Comparison of ENCODE assay signal across 18 cellular contexts in the genomic region with DNA sequence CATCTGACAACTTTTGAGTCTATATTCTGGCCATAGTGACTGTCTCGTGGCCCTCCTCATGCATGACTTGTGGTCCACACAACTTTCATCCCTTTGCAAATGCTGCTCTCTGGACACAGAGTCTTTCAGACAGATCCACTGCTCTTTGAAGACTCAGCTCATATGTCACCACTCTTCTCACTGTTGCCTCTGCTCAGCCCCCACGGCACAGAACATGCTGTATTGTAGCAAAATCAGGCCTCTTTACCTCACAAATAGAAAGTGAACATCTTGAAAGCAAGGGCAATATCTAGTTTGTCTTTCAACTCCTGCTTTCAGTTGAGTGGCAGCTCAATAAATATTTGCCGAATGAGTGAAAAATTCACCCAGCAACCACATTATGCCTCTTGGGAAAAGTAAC.
"Had no signal": no experiment of that assay in that cellular context is flagged by ENCODE, and none has a peak within 500 bp of the region (broad histone marks: within the 10 kb centered on the region; RNA-seq: fewer than 3 reads in every experiment).

No MANE protein-coding gene starts in this region.

- H3K4me2 ChIP-seq: smooth muscle cell had no signal

- H3K27me3 ChIP-seq: heart right ventricle, ovary, suprapubic skin, thyroid gland, uterus had no signal

- ATAC-seq: esophagus mucosa; heart right ventricle; left lobe of liver; mucosa of descending colon; naive thymus-derived CD8-positive, alpha-beta T cell; right cardiac atrium had no signal

- H3K27ac ChIP-seq: heart right ventricle, ovary, suprapubic skin, thyroid gland, uterus had no signal

- H3K9me3 ChIP-seq: heart right ventricle, mucosa of descending colon, ovary, suprapubic skin, thyroid gland, uterus had no signal

- DNase-seq: cortex of kidney; effector memory CD4-positive, alpha-beta T cell; heart right ventricle; islet precursor cell; mammary epithelial cell; mucosa of descending colon; naive thymus-derived CD8-positive, alpha-beta T cell; nucleus accumbens; ovary; right cardiac atrium; stimulated activated CD4-positive, alpha-beta T cell treated with anti-CD3 and anti-CD28 coated beads, Interleukin-2, amount 100 ng/mL, for 48 hours; stimulated activated naive CD4-positive, alpha-beta T cell treated with Interleukin-2 at 50 U/mL for 16 hours; thyroid gland; uterus had no signal

- H3K36me3 ChIP-seq: heart right ventricle, ovary, suprapubic skin, thyroid gland, uterus had no signal

- H3K4me3 ChIP-seq: heart right ventricle, mucosa of descending colon, ovary, smooth muscle cell, suprapubic skin, thyroid gland, uterus had no signal

- H3K4me1 ChIP-seq: heart right ventricle, suprapubic skin, thyroid gland, uterus had no signal
